In genomic region chr7:100626055-100626454, GRCh38 we compare ENCODE assay signal across 10 cellular contexts. TPM values are rescaled to one million over a fixed set of nuclear protein-coding genes. Genes with fewer than 3 reads are reported as not detected.
DNase-seq lines count a peak whose midpoint lies in the region; ATAC-seq and TF ChIP-seq lines count a peak whose summit lies in the region.
"Had no signal": no experiment of that assay in that cellular context is flagged by ENCODE, and none has a peak within 500 bp of the region (broad histone marks: within the 10 kb centered on the region; RNA-seq: fewer than 3 reads in every experiment).

No MANE protein-coding gene starts in this region.

- no peaks in the 10 kb centered on the region for H3K27me3 Mint-ChIP-seq in T-helper 1 cell treated with Interleukin-12 subunit alpha and Interleukin-12 subunit beta and Interleukin-4 antibody, amounts not matched to agents 30 μg/mL and 1 μg/mL, for 36 hours (ENCODE audit: low read depth)

- H3K9ac ChIP-seq in SK-N-SH (no peak overlapping the region), smooth muscle cell (ENCODE audit: low read depth) (no peak overlapping the region)

- peaks cover 45% of the 10 kb centered on the region for H3K4me1 Mint-ChIP-seq in T-helper 1 cell treated with Interleukin-12 subunit alpha and Interleukin-12 subunit beta and Interleukin-4 antibody, amounts not matched to agents 30 μg/mL and 1 μg/mL, for 36 hours (ENCODE audit: low read depth)

- H3K9me3 Mint-ChIP-seq in T-helper 1 cell treated with Interleukin-12 subunit alpha and Interleukin-12 subunit beta and Interleukin-4 antibody, amounts not matched to agents 30 μg/mL and 1 μg/mL, for 36 hours = no peaks in the 10 kb centered on the region

- peak overlapping the region; percentile 77 for H3K27ac Mint-ChIP-seq in T-helper 1 cell treated with Interleukin-12 subunit alpha and Interleukin-12 subunit beta and Interleukin-4 antibody, amounts not matched to agents 30 μg/mL and 1 μg/mL, for 36 hours

- H3K27me3 ChIP-seq in SK-N-SH (ENCODE audit: insufficient read depth) (no peaks in the 10 kb centered on the region), smooth muscle cell (ENCODE audit: low read depth) (no peaks in the 10 kb centered on the region)

- no peaks in the 10 kb centered on the region for H3K9me2 ChIP-seq in SK-N-SH

- H3K9me3 ChIP-seq in SK-N-SH (no peaks in the 10 kb centered on the region), smooth muscle cell (replicated peaks; ENCODE audit: low read depth) (no peaks in the 10 kb centered on the region)

- H3K79me2 ChIP-seq in SK-N-SH (ENCODE audit: insufficient read depth) (no peaks in the 10 kb centered on the region), smooth muscle cell (ENCODE audit: low read depth) (no peaks in the 10 kb centered on the region)

- TF ChIP-seq RAD21 in SK-N-SH (IDR thresholded peaks at IDR 0.05; ENCODE audit: low read length) = no peak

- H3K4me2 ChIP-seq in SK-N-SH (peak overlapping the region; percentile 77), smooth muscle cell (peak overlapping the region; percentile 94)

- H3K36me3 Mint-ChIP-seq in T-helper 1 cell treated with Interleukin-12 subunit alpha and Interleukin-12 subunit beta and Interleukin-4 antibody, amounts not matched to agents 30 μg/mL and 1 μg/mL, for 36 hours (ENCODE audit: low read depth) = peaks cover 18% of the 10 kb centered on the region

- H3K27ac ChIP-seq in SK-N-SH (ENCODE audit: low read depth in 2 of 2, low read length in 1 of 2) (peak overlapping the region in 1 of 2 experiments; percentile 11; a peak in 1 of 4 replicates), smooth muscle cell (ENCODE audit: low read depth) (no peak overlapping the region)

- H4K20me1 ChIP-seq in SK-N-SH (ENCODE audit: insufficient read depth) = no peaks in the 10 kb centered on the region
- H4K20me1 ChIP-seq in smooth muscle cell (ENCODE audit: low read depth) = no peaks in the 10 kb centered on the region

- H3F3A ChIP-seq in SK-N-SH (replicated peaks; ENCODE audit: insufficient read depth) (peaks cover 14% of the 10 kb centered on the region), smooth muscle cell (ENCODE audit: low read depth) (no peaks in the 10 kb centered on the region)

- POLR2A ChIA-PET in SK-N-SH (lab: Yijun Ruan, JAX) = interaction anchor here (1.0 to 2.1 kb wide), 2 partner anchors 10 to 14 kb away, joined by 3 to 14 read pairs; partner anchors contain the start of gene MOSPD3

- TF ChIP-seq CTCF in SK-N-SH (IDR thresholded peaks at IDR 0.05) (no peak), fibroblast of the aortic adventitia (IDR thresholded peaks at IDR 0.05; ENCODE audit: insufficient read depth, low read length) (no peak), smooth muscle cell (IDR thresholded peaks at IDR 0.05; ENCODE audit: borderline replicate concordance, insufficient read depth, poor library complexity, severe bottlenecking) (no peak)

- CTCF ChIA-PET in SK-N-SH (lab: Yijun Ruan, JAX) = interaction anchor here (0.8 to 7.2 kb wide), 13 partner anchors 8 to 202 kb away, joined by 3 to 70 read pairs (median 3); partner anchors contain the start of genes FBXO24, LRCH4, MOSPD3 and POP7

- H3K4me3 ChIP-seq in SK-N-SH (ENCODE audit: low read depth in 2 of 2, low read length in 1 of 2) (peak overlapping the region; percentile 29 to 58), fibroblast of the aortic adventitia (ENCODE audit: low read depth, low read length) (peak overlapping the region; percentile 48), smooth muscle cell (peak overlapping the region; percentile 46)

- DNase-seq in T-helper 1 cell (no peak), SK-N-SH (no peak), fibroblast of the aortic adventitia (ENCODE audit: low read depth) (no peak), smooth muscle cell (lab: John Stamatoyannopoulos, UW; ENCODE audit: unreplicated experiment) (no peak), dermis blood vessel endothelial cell (no peak), NCI-H345 treated with DMSO at 0.1 percent for 48 hours (lab: John Stamatoyannopoulos, UW; ENCODE audit: unreplicated experiment) (no peak)

- 30% methylated on average over 3 of the region's 3 CpGs for WGBS in SK-N-SH (ENCODE audit: low lambda C conversion rate)
- 28% methylated on average over 3 of the region's 3 CpGs for WGBS in smooth muscle cell (ENCODE audit: low lambda C conversion rate)

- H3K4me1 ChIP-seq in SK-N-SH (ENCODE audit: control insufficient read depth in 1 of 2, insufficient read depth in 2 of 2, low read depth in 1 of 2, low read length in 1 of 2) (peaks cover 0 to 10% of the 10 kb centered on the region in 2 experiments; a peak in 1 of 4 replicates), smooth muscle cell (ENCODE audit: low read depth) (peaks cover 3% of the 10 kb centered on the region)

- no peak for ATAC-seq in HG03521 (IDR thresholded peaks at IDR 0.05; ENCODE audit: unreplicated experiment)

- H3K4me3 Mint-ChIP-seq in T-helper 1 cell treated with Interleukin-12 subunit alpha and Interleukin-12 subunit beta and Interleukin-4 antibody, amounts not matched to agents 30 μg/mL and 1 μg/mL, for 36 hours = peak overlapping the region; percentile 19

- no peak for TF ChIP-seq EP300 in SK-N-SH (IDR thresholded peaks at IDR 0.05; ENCODE audit: borderline replicate concordance in 1 of 2, low read depth in 1 of 2, low read length in 1 of 2)

- peak overlapping the region; percentile 80; the same call in 1 of the 2 replicates for H2AFZ ChIP-seq in SK-N-SH (ENCODE audit: low read depth)
- H2AFZ ChIP-seq in smooth muscle cell (ENCODE audit: low read depth) = no peak overlapping the region

- H3K36me3 ChIP-seq in SK-N-SH (replicated peaks in 1 of 2; ENCODE audit: control insufficient read depth in 1 of 2, insufficient read depth in 2 of 2, low read length in 1 of 2) (no peaks in the 10 kb centered on the region), smooth muscle cell (ENCODE audit: low read depth) (no peaks in the 10 kb centered on the region)

TF ChIP-seq in SK-N-SH, 30 proteins besides CTCF, POLR2A, EP300 and RAD21:
- no peak for TF ChIP-seq MEF2A (IDR thresholded peaks at IDR 0.05; ENCODE audit: borderline replicate concordance, low read depth)
- no peak for TF ChIP-seq JUND (IDR thresholded peaks at IDR 0.05)
- TF ChIP-seq MAX (IDR thresholded peaks at IDR 0.05; ENCODE audit: low read depth) = no peak
- no peak for TF ChIP-seq GATA2 (CRISPR knock-in tag; IDR thresholded peaks at IDR 0.05)
- no peak for TF ChIP-seq USF2 (IDR thresholded peaks at IDR 0.05; ENCODE audit: borderline replicate concordance, low read depth, low read length)

RNA-seq across cellular contexts. Expression of gene MOSPD3, which starts 13.7 kb away (rescaled TPM):
- polyA plus RNA-seq in SK-N-SH (2012; rRNA removed) = 30.0 and 61.7 TPM in 2 replicates
- polyA plus RNA-seq in SK-N-SH (2012; cell fraction: cytosol; rRNA removed) = 23.2 and 36.6 TPM in 2 replicates
- 81.3 and 91.3 TPM in 2 replicates for polyA plus RNA-seq in SK-N-SH (2012; cell fraction: nucleus; rRNA removed)
- 1.8 and 11.4 TPM in 2 replicates for total RNA-seq in fibroblast of the aortic adventitia (ENCODE audit: low replicate concordance)
- total RNA-seq in smooth muscle cell = 10.5 and 12.1 TPM in 2 replicates
- polyA plus RNA-seq in smooth muscle cell = 46.9 and 47.8 TPM in 2 replicates
- 4.9 and 10.3 TPM in 2 replicates for total RNA-seq in dermis blood vessel endothelial cell

RNA-seq across cellular contexts. Expression of gene TFR2, which starts 15.3 kb away (rescaled TPM):
- polyA plus RNA-seq in SK-N-SH (2012; rRNA removed) (0.30 and 0.32 TPM in 2 replicates), smooth muscle cell (3.2 TPM in 2 replicates)
- 0.13 and 0.33 TPM in 2 replicates for polyA plus RNA-seq in SK-N-SH (2012; cell fraction: cytosol; rRNA removed)
- 1.5 TPM in 2 replicates for polyA plus RNA-seq in SK-N-SH (2012; cell fraction: nucleus; rRNA removed)
- total RNA-seq in fibroblast of the aortic adventitia (ENCODE audit: low replicate concordance) (0.08 and 1.2 TPM in 2 replicates), smooth muscle cell (1.8 and 1.9 TPM in 2 replicates), dermis blood vessel endothelial cell (0.68 and 0.70 TPM in 2 replicates)
- total RNA-seq: A172 had no signal

RNA-seq across cellular contexts. Expression of gene PCOLCE, which starts 23.9 kb away (rescaled TPM):
- polyA plus RNA-seq in SK-N-SH (2012; rRNA removed) (190 and 448 TPM in 2 replicates), smooth muscle cell (526 and 754 TPM in 2 replicates)
- polyA plus RNA-seq in SK-N-SH (2012; cell fraction: cytosol; rRNA removed) = 153 and 201 TPM in 2 replicates
- polyA plus RNA-seq in SK-N-SH (2012; cell fraction: nucleus; rRNA removed) = 1,146 and 1,459 TPM in 2 replicates
- total RNA-seq in fibroblast of the aortic adventitia (ENCODE audit: low replicate concordance) (165 and 286 TPM in 2 replicates), smooth muscle cell (169 TPM in 2 replicates), dermis blood vessel endothelial cell (0.51 and 0.56 TPM in 2 replicates)

RNA-seq across cellular contexts. Expression of gene ACTL6B, which starts 30.2 kb away (rescaled TPM):
- polyA plus RNA-seq in SK-N-SH (2012; rRNA removed) (0.67 and 0.93 TPM in 2 replicates), smooth muscle cell (not detected in 2 replicates)
- polyA plus RNA-seq in SK-N-SH (2012; cell fraction: cytosol; rRNA removed) = 1.2 and 2.0 TPM in 2 replicates
- polyA plus RNA-seq in SK-N-SH (2012; cell fraction: nucleus; rRNA removed) = 1.3 and 2.2 TPM in 2 replicates
- total RNA-seq in fibroblast of the aortic adventitia (ENCODE audit: low replicate concordance) (not detected in 2 replicates), smooth muscle cell (not detected in 2 replicates), dermis blood vessel endothelial cell (not detected in 2 replicates)
- total RNA-seq: A172, mononuclear cell had no signal

RNA-seq across cellular contexts. Expression of gene FBXO24, which starts 39.9 kb away (rescaled TPM):
- 0.71 and 0.94 TPM in 2 replicates for polyA plus RNA-seq in SK-N-SH (2012; rRNA removed)
- 0.52 and 0.54 TPM in 2 replicates for polyA plus RNA-seq in SK-N-SH (2012; cell fraction: cytosol; rRNA removed)
- 3.3 and 3.7 TPM in 2 replicates for polyA plus RNA-seq in SK-N-SH (2012; cell fraction: nucleus; rRNA removed)
- 0.54 TPM in 1 of 2 replicates, not detected in the other for total RNA-seq in fibroblast of the aortic adventitia (ENCODE audit: low replicate concordance)
- total RNA-seq in smooth muscle cell = 0.22 and 0.67 TPM in 2 replicates
- polyA plus RNA-seq in smooth muscle cell = 0.61 and 1.2 TPM in 2 replicates
- 0.60 TPM in 1 of 2 replicates, not detected in the other for total RNA-seq in dermis blood vessel endothelial cell
- total RNA-seq: A172 had no signal

Comparison
In these comparisons a context has a peak if more than half of its experiments do, and no peak if none do; other contexts are left out.
1. RNA of gene PCOLCE, which starts 23.9 kb away (total RNA-seq): 165 to 286 TPM in fibroblast of the aortic adventitia and 169 TPM in smooth muscle cell; 0.51 to 0.56 TPM in dermis blood vessel endothelial cell; every median in the first group is over 100 times any median in the second.
2. Peak in every context shown above with its lines, with median percentiles within 50 percentile points of each other: H3K4me3 ChIP-seq.